20 cellular contexts compared by ENCODE assay signal in the genomic region with DNA sequence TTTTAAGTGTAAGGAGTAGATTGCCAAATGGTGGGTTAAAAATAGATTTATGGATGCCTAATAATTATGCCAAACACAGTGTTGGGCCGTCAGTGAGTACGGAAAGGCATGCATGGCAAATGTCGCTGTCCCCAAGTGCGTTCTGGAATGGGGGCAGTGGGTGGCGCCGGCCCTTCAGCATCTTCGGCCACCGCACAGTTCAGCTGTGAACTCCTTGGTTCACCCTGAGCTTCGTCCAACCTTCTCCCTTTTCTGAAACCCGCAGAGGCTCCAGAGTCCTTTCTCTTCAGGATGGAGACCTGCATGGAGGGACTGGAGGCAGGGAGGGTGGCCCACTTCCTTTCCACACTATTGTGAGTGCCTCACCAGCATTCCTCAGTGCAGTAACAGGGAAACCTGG.
DNase-seq lines count a peak whose midpoint lies in the region; ATAC-seq, FAIRE-seq and TF ChIP-seq lines count a peak whose summit lies in the region.
"Had no signal": no experiment of that assay in that cellular context is flagged by ENCODE, and none has a peak within 500 bp of the region (broad histone marks: within the 10 kb centered on the region; RNA-seq: fewer than 3 reads in every experiment).

No MANE protein-coding gene starts in this region.

- peak overlapping the region; percentile 4 for H2AK5ac ChIP-seq in mesenchymal stem cell (ENCODE audit: low read length, severe bottlenecking)

- RAD21 ChIA-PET in HCT116 (lab: Charles Lee; ENCODE audit: low non-redundant PET in 1 of 2, low total read pairs in 2 of 2, uncharacterized antibody in 2 of 2, unreplicated experiment in 2 of 2), result no interaction called here

- H3K36me3 ChIP-seq in HCT116 (ENCODE audit: control insufficient read depth in 1 of 2, insufficient read depth in 2 of 2, low read length in 2 of 2) (no peaks in the 10 kb centered on the region), mesenchymal stem cell (ENCODE audit: control insufficient read depth in 1 of 2, insufficient read depth in 2 of 2, low read depth in 1 of 2, low read length in 2 of 2) (peaks cover 0 to 4% of the 10 kb centered on the region in 2 experiments), tibial artery (peaks cover 0 to under 1% (median 0%) of the 10 kb centered on the region in 3 donors)
- H3K36me3 ChIP-seq: HAP-1, suprapubic skin had no signal

- H2BK12ac ChIP-seq in mesenchymal stem cell (ENCODE audit: low read length in 2 of 2), result peak overlapping the region in 1 of 2 experiments; percentile 45

- H3K4me1 ChIP-seq in HCT116 (ENCODE audit: control insufficient read depth in 1 of 2, insufficient read depth in 2 of 2, low read length in 2 of 2), result peaks cover 10 to 14% of the 10 kb centered on the region in 2 experiments; a peak in 3 of 4 replicates
- H3K4me1 ChIP-seq in mesenchymal stem cell (ENCODE audit: control insufficient read depth, insufficient read depth, low read depth, low read length), result peaks cover 20% of the 10 kb centered on the region
- peaks cover 0 to 88% (median 42%) of the 10 kb centered on the region in 4 donors for H3K4me1 ChIP-seq in tibial artery

- H3K9me3 Mint-ChIP-seq in WTC11, result no peaks in the 10 kb centered on the region
- H3K9me3 Mint-ChIP-seq: CD4-positive, alpha-beta memory T cell; T-helper 1 cell treated with Interleukin-12 subunit alpha and Interleukin-12 subunit beta and Interleukin-4 antibody, amounts not matched to agents 30 μg/mL and 1 μg/mL, for 36 hours had no signal

- TF ChIP-seq CTCF in HCT116 (IDR thresholded peaks at IDR 0.05 in 2 of 3, conservative IDR thresholded peaks at IDR 0.05 in 1 of 3; ENCODE audit: borderline replicate concordance in 1 of 3, insufficient read depth in 1 of 3, low read depth in 2 of 3, low read length in 2 of 3) (peak in 2 of 3 experiments; percentile 5 to 15; a peak in 1 of 6 replicates), WTC11 (IDR thresholded peaks at IDR 0.05) (no peak), tibial artery (IDR thresholded peaks at IDR 0.05) (peak in 1 of 2 experiments; percentile 19)

- peak overlapping the region; percentile 44 to 54 for H3K18ac ChIP-seq in mesenchymal stem cell (ENCODE audit: low read depth in 1 of 2, low read length in 2 of 2)

- no peak overlapping the region for H3K27ac ChIP-seq in HCT116 (ENCODE audit: low read depth, low read length)
- no peak overlapping the region for H3K27ac ChIP-seq in mesenchymal stem cell (ENCODE audit: low read length, poor library complexity, severe bottlenecking)
- peak overlapping the region; percentile 65 to 71 for H3K27ac ChIP-seq in tibial artery
- H3K27ac ChIP-seq: body of pancreas, suprapubic skin, VCaP had no signal

- CTCF ChIA-PET in HCT116 (lab: Charles Lee) (no interaction called here), WTC11 (lab: Charles Lee) (interaction anchor here (0.7 to 1.7 kb wide), 5 partner anchors 47 to 218 kb away, joined by 3 to 6 read pairs (median 5); no protein-coding TSS in a partner anchor)

- H3K4me3 Mint-ChIP-seq in WTC11, result no peak overlapping the region
- H3K4me3 Mint-ChIP-seq: CD4-positive, alpha-beta memory T cell; T-helper 1 cell treated with Interleukin-12 subunit alpha and Interleukin-12 subunit beta and Interleukin-4 antibody, amounts not matched to agents 30 μg/mL and 1 μg/mL, for 36 hours had no signal

- 92% methylated on average over 9 of the region's 10 CpGs for WGBS in mesenchymal stem cell

- H3K27ac Mint-ChIP-seq in WTC11, result no peak overlapping the region
- H3K27ac Mint-ChIP-seq: CD4-positive, alpha-beta memory T cell; T-helper 1 cell treated with Interleukin-12 subunit alpha and Interleukin-12 subunit beta and Interleukin-4 antibody, amounts not matched to agents 30 μg/mL and 1 μg/mL, for 36 hours had no signal

- H3K9ac ChIP-seq in HCT116 (ENCODE audit: low read length), result no peak overlapping the region
- no peak overlapping the region for H3K9ac ChIP-seq in mesenchymal stem cell (ENCODE audit: low read length)

- H4K8ac ChIP-seq in mesenchymal stem cell (ENCODE audit: low read length), result no peak overlapping the region

- H3K23ac ChIP-seq in mesenchymal stem cell (ENCODE audit: low read length in 2 of 2), result no peak overlapping the region

- no peak for DNase-seq in HCT116 (ENCODE audit: low read depth, low spot score)
- DNase-seq in WTC11 (ENCODE audit: low spot score), result peak; percentile 42
- no peak for DNase-seq in mesenchymal stem cell
- peak in 1 of 2 donors; percentile 70 for DNase-seq in tibial artery
- no peak for DNase-seq in NCI-H2029 treated with DMSO at 0.1 percent for 48 hours (lab: John Stamatoyannopoulos, UW)
- no peak for DNase-seq in H54 (ENCODE audit: insufficient read length, low spot score)
- DNase-seq in NCI-H69 (lab: John Stamatoyannopoulos, UW), result no peak
- DNase-seq: activated CD4-positive, alpha-beta T cell treated with anti-CD3 and anti-CD28 coated beads, Interleukin-2, amount 50 U/mL, for 4 hours; activated CD8-positive, alpha-beta memory T cell treated with anti-CD3 and anti-CD28 coated beads, Interleukin-2, amount 50 U/mL, for 48 hours; body of pancreas; CD4-positive, alpha-beta memory T cell; effector memory CD4-positive, alpha-beta T cell; NCI-H1105; NCI-H748 treated with DMSO at 0.1 percent for 48 hours; nucleus accumbens had no signal

- H3K4me2 ChIP-seq in HCT116 (ENCODE audit: low read length) (no peak overlapping the region), mesenchymal stem cell (ENCODE audit: low read length, poor library complexity, severe bottlenecking) (no peak overlapping the region)

- H3K27me3 ChIP-seq in HCT116 (ENCODE audit: insufficient read depth, low read length) (no peaks in the 10 kb centered on the region), mesenchymal stem cell (ENCODE audit: control insufficient read depth in 1 of 2, insufficient read depth in 1 of 2, low read length in 2 of 2) (no peaks in the 10 kb centered on the region), tibial artery (no peaks in the 10 kb centered on the region)
- H3K27me3 ChIP-seq: body of pancreas, suprapubic skin had no signal

- intact Hi-C loops in HCT116 (cut with micrococcal nuclease) (no loop called here), tibial artery (cut with DNase I; ENCODE audit: low total_unique reads) (no loop called here)

- H3K4me1 Mint-ChIP-seq in WTC11, result peaks cover 55% of the 10 kb centered on the region
- H3K4me1 Mint-ChIP-seq: CD4-positive, alpha-beta memory T cell had no signal

- H2AFZ ChIP-seq in HCT116 (ENCODE audit: low read depth, low read length, poor library complexity, severe bottlenecking) (no peak overlapping the region), mesenchymal stem cell (ENCODE audit: low read depth, low read length) (no peak overlapping the region)

- no peaks in the 10 kb centered on the region for H3K9me2 ChIP-seq in HCT116 (ENCODE audit: insufficient read depth)

- H3K36me3 Mint-ChIP-seq in WTC11, result no peaks in the 10 kb centered on the region
- H3K36me3 Mint-ChIP-seq: CD4-positive, alpha-beta memory T cell had no signal

- H3K79me1 ChIP-seq in mesenchymal stem cell (replicated peaks; ENCODE audit: low read length, poor library complexity, severe bottlenecking), result peaks cover 3% of the 10 kb centered on the region

- no peaks in the 10 kb centered on the region for H4K20me1 ChIP-seq in HCT116 (ENCODE audit: insufficient read depth)

- POLR2A ChIA-PET in HCT116 (lab: Charles Lee), result no interaction called here
- POLR2A ChIA-PET in WTC11 (lab: Charles Lee), result no interaction called here

- H2BK120ac ChIP-seq in mesenchymal stem cell (ENCODE audit: low read depth, low read length), result no peak overlapping the region

- H3K27me3 Mint-ChIP-seq in WTC11 (ENCODE audit: low read depth), result no peaks in the 10 kb centered on the region

- ATAC-seq in HCT116 (peak; percentile 57), WTC11 (peak; percentile 43)
- ATAC-seq: body of pancreas had no signal

- H3K79me2 ChIP-seq in HCT116 (ENCODE audit: insufficient read depth, low read length), result no peaks in the 10 kb centered on the region

- no peak for FAIRE-seq in H54 (lab: Jason Lieb, UNC)
- FAIRE-seq: GM12891 had no signal

- H3K9me3 ChIP-seq in HCT116 (ENCODE audit: control insufficient read depth in 1 of 2, insufficient read depth in 1 of 2, low read depth in 1 of 2, low read length in 2 of 2), result no peaks in the 10 kb centered on the region
- no peaks in the 10 kb centered on the region for H3K9me3 ChIP-seq in mesenchymal stem cell (ENCODE audit: control insufficient read depth, low read length)
- H3K9me3 ChIP-seq in tibial artery, result no peaks in the 10 kb centered on the region
- H3K9me3 ChIP-seq: body of pancreas, HAP-1, suprapubic skin had no signal

- peak overlapping the region; percentile 84 for H2BK15ac ChIP-seq in mesenchymal stem cell (ENCODE audit: low read depth, poor library complexity, severe bottlenecking)

- no peak overlapping the region for H3K4me3 ChIP-seq in HCT116 (replicated peaks in 1 of 2; ENCODE audit: low read depth in 1 of 2, low read length in 2 of 2)
- no peak overlapping the region for H3K4me3 ChIP-seq in mesenchymal stem cell (ENCODE audit: insufficient read depth in 1 of 2, low read depth in 1 of 2, low read length in 2 of 2)
- peak overlapping the region in 1 of 2 donors; percentile 3 for H3K4me3 ChIP-seq in tibial artery
- H3K4me3 ChIP-seq: body of pancreas, HAP-1, suprapubic skin had no signal

- H4K91ac ChIP-seq in mesenchymal stem cell (ENCODE audit: low read length), result no peak overlapping the region

- TF ChIP-seq POLR2A in HCT116 (IDR thresholded peaks at IDR 0.05; ENCODE audit: borderline replicate concordance, extremely low read depth, insufficient read depth, insufficient read length), result no peak
- no peak for TF ChIP-seq POLR2A in H54 (IDR thresholded peaks at IDR 0.05; ENCODE audit: low read depth, low read length)

- peak overlapping the region in 1 of 2 experiments; percentile 68 for H3K14ac ChIP-seq in mesenchymal stem cell (ENCODE audit: low read length in 2 of 2)

- peak overlapping the region in 1 of 2 experiments; percentile 11 for H3K4ac ChIP-seq in mesenchymal stem cell (ENCODE audit: low read depth in 1 of 2, low read length in 2 of 2)

- BruUV-seq in HCT116 (replicated peaks; lab: Mats Ljungman, UMichigan), result no TSS peak

- TF ChIP-seq RAD21 in HCT116 (IDR thresholded peaks at IDR 0.05; ENCODE audit: low read depth), result peak; percentile 36

- no peak overlapping the region for H2BK5ac ChIP-seq in mesenchymal stem cell (ENCODE audit: low read depth, low read length, poor library complexity, severe bottlenecking)

TF ChIP-seq in HCT116, 20 proteins besides CTCF, POLR2A, EP300 and RAD21 (continues in another document):
- no peak for TF ChIP-seq CEBPB (IDR thresholded peaks at IDR 0.05; ENCODE audit: low read depth)
- TF ChIP-seq, protein P1, sequence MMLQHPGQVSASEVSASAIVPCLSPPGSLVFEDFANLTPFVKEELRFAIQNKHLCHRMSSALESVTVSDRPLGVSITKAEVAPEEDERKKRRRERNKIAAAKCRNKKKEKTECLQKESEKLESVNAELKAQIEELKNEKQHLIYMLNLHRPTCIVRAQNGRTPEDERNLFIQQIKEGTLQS (IDR thresholded peaks at IDR 0.05), result no peak

TF ChIP-seq in WTC11, 78 proteins besides CTCF, POLR2A, EP300 and RAD21 (continues in another document):
- TF ChIP-seq FOXJ3 (CRISPR knock-in tag; IDR thresholded peaks at IDR 0.05; ENCODE audit: borderline replicate concordance), result no peak

Comparison
In these comparisons a context has a peak if more than half of its experiments do, and no peak if none do; other contexts are left out.
1. H3K27ac ChIP-seq: peak in tibial artery (2 of 2); none in HCT116 (single experiment) and mesenchymal stem cell (single experiment).